In the genomic region with DNA sequence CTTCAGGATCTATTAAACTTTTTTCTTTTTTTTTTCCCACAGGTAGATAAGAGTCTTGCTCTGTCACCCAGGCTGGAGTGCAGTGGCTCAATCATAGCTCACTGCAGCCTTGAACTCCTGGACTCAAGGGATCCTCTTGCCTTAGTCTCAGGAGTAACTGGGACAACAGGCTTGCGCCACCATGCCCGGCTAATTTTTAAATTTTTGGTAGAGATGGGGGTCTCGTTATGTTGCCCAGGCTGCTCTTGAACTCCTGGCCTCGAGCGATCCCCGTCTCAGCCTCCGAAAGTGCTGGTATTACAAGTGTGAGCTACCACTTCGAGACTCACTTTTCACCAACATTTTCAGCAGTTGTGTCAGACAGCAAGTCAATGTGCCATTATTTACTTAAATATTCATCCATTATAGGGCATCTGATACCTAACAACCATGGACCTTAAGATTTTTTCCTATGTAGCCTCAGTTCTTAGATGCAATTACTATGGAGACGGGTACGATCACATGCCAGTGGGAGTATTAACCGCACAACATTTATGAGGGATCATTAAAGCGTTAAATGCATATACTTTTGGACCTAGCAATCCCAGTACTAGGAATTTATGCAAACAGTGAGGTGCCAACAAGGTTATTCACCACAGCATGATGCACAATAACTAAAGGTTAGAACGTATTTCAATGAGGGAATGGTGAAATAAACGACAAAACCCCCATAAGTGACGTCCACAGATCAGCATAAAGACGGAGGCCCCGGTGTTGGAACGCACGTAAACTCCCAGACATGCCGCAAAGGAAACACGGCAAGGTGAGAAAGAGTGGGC, we compare ENCODE assay signal across 6 cellular contexts. TPM values are rescaled to one million over a fixed set of nuclear protein-coding genes. Genes with fewer than 3 reads are reported as not detected.
DNase-seq lines count a peak whose midpoint lies in the region; ATAC-seq and TF ChIP-seq lines count a peak whose summit lies in the region.

No MANE protein-coding gene starts in this region.

- DNase-seq in GM13977 (ENCODE audit: low spot score) (peak; percentile 51), NB4 (ENCODE audit: low read depth) (no peak), dermis blood vessel endothelial cell (peak; percentile 43), putamen (ENCODE audit: low spot score) (peak; percentile 42), DMS153 (lab: John Stamatoyannopoulos, UW) (no peak)

- TF ChIP-seq POLR2A in NB4 (IDR thresholded peaks at IDR 0.05; ENCODE audit: extremely low read depth, insufficient read length): no peak

- TF ChIP-seq CTCF in GM13977 (IDR thresholded peaks at IDR 0.05; ENCODE audit: extremely low read depth, insufficient read depth, missing control alignments) (no peak), NB4 (IDR thresholded peaks at IDR 0.05; ENCODE audit: low read depth, low read length) (no peak)

- peak overlapping the region; percentile 89 for H3K4me3 ChIP-seq in NB4 (ENCODE audit: low read depth, low read length)

- in situ Hi-C loops in GM13977 (cut with MboI; ENCODE audit: low pct_unique_long_range_greater_than_20kb, low sequenced_read_pairs, unreplicated experiment): no loop called here

- no peak for ATAC-seq in HG03025 (IDR thresholded peaks at IDR 0.05; ENCODE audit: low FRiP score, unreplicated experiment)

RNA-seq across cellular contexts. Expression of gene SIRT3, which starts 0.8 kb away (rescaled TPM):
- total RNA-seq in dermis blood vessel endothelial cell: 7.1 and 9.0 TPM in 2 replicates

RNA-seq across cellular contexts. Expression of gene PSMD13, which starts 1.4 kb away (rescaled TPM):
- total RNA-seq in dermis blood vessel endothelial cell: 160 and 183 TPM in 2 replicates

RNA-seq across cellular contexts. Expression of gene RIC8A, which starts 27.9 kb away (rescaled TPM):
- 127 and 140 TPM in 2 replicates for total RNA-seq in dermis blood vessel endothelial cell

RNA-seq across cellular contexts. Expression of gene BET1L, which starts 28.2 kb away (rescaled TPM):
- total RNA-seq in dermis blood vessel endothelial cell: 13.4 and 17.3 TPM in 2 replicates

RNA-seq across cellular contexts. Expression of gene SCGB1C1, which starts 42.5 kb away (rescaled TPM):
- not detected in 2 replicates for total RNA-seq in dermis blood vessel endothelial cell

Comparison
In these comparisons a context has a peak if more than half of its experiments do, and no peak if none do; other contexts are left out.
1. DNase-seq: peak in GM13977 (single experiment), dermis blood vessel endothelial cell (single experiment) and putamen (single experiment); none in NB4 (single experiment) and DMS153 (single experiment).